1 cellular context compared by ENCODE assay signal in the genomic region with DNA sequence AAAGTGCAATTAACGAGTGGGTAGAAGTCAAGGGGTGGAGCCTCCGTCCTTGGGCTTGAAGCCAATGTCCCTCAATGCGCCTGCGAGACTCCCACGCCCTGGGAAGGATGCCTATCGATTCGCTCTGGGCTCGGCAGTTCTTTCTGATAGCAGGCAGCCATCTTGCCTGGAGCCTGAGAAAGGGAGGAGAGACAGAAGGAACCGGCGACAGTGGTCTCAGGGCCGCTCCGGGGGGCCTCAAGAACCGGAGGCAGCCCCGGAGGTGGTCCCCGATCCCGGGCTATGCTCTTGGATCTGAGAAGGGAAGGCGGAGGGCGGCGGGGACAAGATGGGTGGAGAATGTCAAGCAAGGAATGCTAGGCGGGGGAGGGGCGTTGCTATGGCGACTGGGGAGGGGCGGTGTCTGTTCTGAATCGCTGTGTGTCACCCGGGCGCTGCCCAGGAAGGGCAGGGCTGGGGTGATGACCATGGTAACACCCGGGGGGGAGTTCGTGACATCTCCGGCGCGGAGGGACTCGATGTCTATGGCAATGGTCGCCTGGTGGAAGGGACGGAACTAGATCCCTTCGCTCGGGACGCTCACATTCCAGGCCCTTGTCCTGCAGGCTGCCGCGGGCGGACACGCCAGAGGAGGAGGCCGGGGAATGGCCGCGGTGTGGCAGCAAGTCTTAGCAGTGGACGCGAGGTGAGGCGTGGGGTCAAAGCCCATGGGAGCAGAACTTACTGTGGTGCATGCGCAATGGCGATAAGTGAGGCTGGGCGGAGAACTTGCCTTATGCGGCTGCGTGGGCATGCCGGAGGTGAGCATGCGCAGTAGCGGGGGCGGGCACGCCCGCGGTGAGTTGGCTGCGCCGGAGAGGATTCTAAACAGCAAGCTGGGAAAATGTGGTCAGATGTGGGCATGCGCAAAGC.
TF ChIP-seq lines count a peak whose summit lies in the region.

Gene WDR13 (plus strand): TSS at position 140 of the 912 bp plus-strand sequence. CDS start 505 bp downstream, at position 645.

TF ChIP-seq in K562, 482 proteins besides CTCF, POLR2A, EP300 and RAD21 (continued from another document and continues in another):
- no peak for TF ChIP-seq BRF2 (IDR thresholded peaks at IDR 0.05; ENCODE audit: borderline replicate concordance, insufficient read depth, insufficient read length)
- peak; percentile 88 to 98 (median 96) for TF ChIP-seq YY1 (IDR thresholded peaks at IDR 0.05; ENCODE audit: borderline replicate concordance in 1 of 3, control insufficient read depth in 1 of 3, extremely low read depth in 1 of 3, insufficient read depth in 3 of 3, insufficient read length in 1 of 3, insufficient replicate concordance in 2 of 3, low read depth in 1 of 3, low read length in 2 of 3)
- TF ChIP-seq SRSF1 (IDR thresholded peaks at IDR 0.05; ENCODE audit: low read depth, low read length), result no peak
- TF ChIP-seq NBN (IDR thresholded peaks at IDR 0.05; ENCODE audit: low read depth), result no peak
- TF ChIP-seq, protein P1, sequence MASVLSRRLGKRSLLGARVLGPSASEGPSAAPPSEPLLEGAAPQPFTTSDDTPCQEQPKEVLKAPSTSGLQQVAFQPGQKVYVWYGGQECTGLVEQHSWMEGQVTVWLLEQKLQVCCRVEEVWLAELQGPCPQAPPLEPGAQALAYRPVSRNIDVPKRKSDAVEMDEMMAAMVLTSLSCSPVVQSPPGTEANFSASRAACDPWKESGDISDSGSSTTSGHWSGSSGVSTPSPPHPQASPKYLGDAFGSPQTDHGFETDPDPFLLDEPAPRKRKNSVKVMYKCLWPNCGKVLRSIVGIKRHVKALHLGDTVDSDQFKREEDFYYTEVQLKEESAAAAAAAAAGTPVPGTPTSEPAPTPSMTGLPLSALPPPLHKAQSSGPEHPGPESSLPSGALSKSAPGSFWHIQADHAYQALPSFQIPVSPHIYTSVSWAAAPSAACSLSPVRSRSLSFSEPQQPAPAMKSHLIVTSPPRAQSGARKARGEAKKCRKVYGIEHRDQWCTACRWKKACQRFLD (CRISPR knock-in tag; IDR thresholded peaks at IDR 0.05), result no peak
- TF ChIP-seq SMAD3 (CRISPR knock-in tag; conservative IDR thresholded peaks at IDR 0.05), result no peak
- TF ChIP-seq KDM4B (IDR thresholded peaks at IDR 0.05; ENCODE audit: borderline replicate concordance in 2 of 2, low read depth in 1 of 2), result no peak
- TF ChIP-seq, protein P2, sequence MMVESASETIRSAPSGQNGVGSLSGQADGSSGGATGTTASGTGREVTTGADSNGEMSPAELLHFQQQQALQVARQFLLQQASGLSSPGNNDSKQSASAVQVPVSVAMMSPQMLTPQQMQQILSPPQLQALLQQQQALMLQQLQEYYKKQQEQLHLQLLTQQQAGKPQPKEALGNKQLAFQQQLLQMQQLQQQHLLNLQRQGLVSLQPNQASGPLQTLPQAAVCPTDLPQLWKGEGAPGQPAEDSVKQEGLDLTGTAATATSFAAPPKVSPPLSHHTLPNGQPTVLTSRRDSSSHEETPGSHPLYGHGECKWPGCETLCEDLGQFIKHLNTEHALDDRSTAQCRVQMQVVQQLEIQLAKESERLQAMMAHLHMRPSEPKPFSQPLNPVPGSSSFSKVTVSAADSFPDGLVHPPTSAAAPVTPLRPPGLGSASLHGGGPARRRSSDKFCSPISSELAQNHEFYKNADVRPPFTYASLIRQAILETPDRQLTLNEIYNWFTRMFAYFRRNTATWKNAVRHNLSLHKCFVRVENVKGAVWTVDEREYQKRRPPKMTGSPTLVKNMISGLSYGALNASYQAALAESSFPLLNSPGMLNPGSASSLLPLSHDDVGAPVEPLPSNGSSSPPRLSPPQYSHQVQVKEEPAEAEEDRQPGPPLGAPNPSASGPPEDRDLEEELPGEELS (CRISPR knock-in tag; IDR thresholded peaks at IDR 0.05; ENCODE audit: borderline replicate concordance), result no peak
- TF ChIP-seq HDAC2 (IDR thresholded peaks at IDR 0.05), result no peak
- TF ChIP-seq TGIF2 (CRISPR knock-in tag; IDR thresholded peaks at IDR 0.05), result no peak
- no peak for TF ChIP-seq ETV5 (CRISPR knock-in tag; IDR thresholded peaks at IDR 0.05; ENCODE audit: low read depth)
- TF ChIP-seq HIVEP1 (CRISPR knock-in tag; IDR thresholded peaks at IDR 0.05), result no peak
- TF ChIP-seq PRPF4 (IDR thresholded peaks at IDR 0.05; ENCODE audit: insufficient read depth, low read depth, low read length, poor library complexity, severe bottlenecking), result no peak
- no peak for TF ChIP-seq GATAD2A (IDR thresholded peaks at IDR 0.05)
- peak; percentile 80; the same call in 1 of the 2 replicates for TF ChIP-seq NFRKB (IDR thresholded peaks at IDR 0.05; ENCODE audit: low read depth)
- TF ChIP-seq TEAD1 (CRISPR knock-in tag; IDR thresholded peaks at IDR 0.05), result peak in 1 of 2 experiments; percentile 88; a peak in 2 of 4 replicates
- no peak for TF ChIP-seq MECOM (CRISPR knock-in tag; IDR thresholded peaks at IDR 0.05)
- TF ChIP-seq RAD51 (IDR thresholded peaks at IDR 0.05; ENCODE audit: borderline replicate concordance, low read depth), result 0 out of 2 replicates have a peak, but pooled peaks have one; percentile 9
- no peak; the same call in 1 of the 2 replicates for TF ChIP-seq ZBED1 (IDR thresholded peaks at IDR 0.05)
- no peak for TF ChIP-seq ZNF140 (CRISPR knock-in tag; IDR thresholded peaks at IDR 0.05)
- TF ChIP-seq ZNF24 (IDR thresholded peaks at IDR 0.05), result no peak
- peak; percentile 81 for TF ChIP-seq SMAD1 (IDR thresholded peaks at IDR 0.05; ENCODE audit: low read depth, low read length, partially characterized antibody)
- TF ChIP-seq UBTF (IDR thresholded peaks at IDR 0.05; ENCODE audit: borderline replicate concordance in 1 of 2, low read depth in 2 of 2, low read length in 2 of 2), result no peak
- no peak for TF ChIP-seq ETV6 (IDR thresholded peaks at IDR 0.05; ENCODE audit: borderline replicate concordance in 1 of 2, low read depth in 2 of 2, low read length in 1 of 2)
- TF ChIP-seq ETV6 (CRISPR knock-in tag; IDR thresholded peaks at IDR 0.05; ENCODE audit: borderline replicate concordance), result no peak
- TF ChIP-seq CBX5 (IDR thresholded peaks at IDR 0.05; ENCODE audit: borderline replicate concordance, low read depth), result no peak
- TF ChIP-seq, protein P3, sequence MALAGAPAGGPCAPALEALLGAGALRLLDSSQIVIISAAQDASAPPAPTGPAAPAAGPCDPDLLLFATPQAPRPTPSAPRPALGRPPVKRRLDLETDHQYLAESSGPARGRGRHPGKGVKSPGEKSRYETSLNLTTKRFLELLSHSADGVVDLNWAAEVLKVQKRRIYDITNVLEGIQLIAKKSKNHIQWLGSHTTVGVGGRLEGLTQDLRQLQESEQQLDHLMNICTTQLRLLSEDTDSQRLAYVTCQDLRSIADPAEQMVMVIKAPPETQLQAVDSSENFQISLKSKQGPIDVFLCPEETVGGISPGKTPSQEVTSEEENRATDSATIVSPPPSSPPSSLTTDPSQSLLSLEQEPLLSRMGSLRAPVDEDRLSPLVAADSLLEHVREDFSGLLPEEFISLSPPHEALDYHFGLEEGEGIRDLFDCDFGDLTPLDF (CRISPR knock-in tag; IDR thresholded peaks at IDR 0.05), result no peak
- TF ChIP-seq CBFA2T3 (IDR thresholded peaks at IDR 0.05), result no peak
- TF ChIP-seq ETV1 (tag; conservative IDR thresholded peaks at IDR 0.05; ENCODE audit: low read depth), result no peak
- TF ChIP-seq ZNF592 (IDR thresholded peaks at IDR 0.05), result no peak
- 0 out of 2 replicates have a peak, but pooled peaks have one; percentile 36 for TF ChIP-seq ZNF766 (CRISPR knock-in tag; conservative IDR thresholded peaks at IDR 0.05)
- peak; percentile 82 for TF ChIP-seq XRCC5 (IDR thresholded peaks at IDR 0.05; ENCODE audit: low read depth, low read length)
- no peak for TF ChIP-seq HDGF (IDR thresholded peaks at IDR 0.05)
- TF ChIP-seq ZNF274 (IDR thresholded peaks at IDR 0.05; ENCODE audit: borderline replicate concordance, low read depth, low read length), result no peak
- TF ChIP-seq LARP7 (IDR thresholded peaks at IDR 0.05), result no peak
- TF ChIP-seq NFE2L1 (tag; IDR thresholded peaks at IDR 0.05; ENCODE audit: borderline replicate concordance, low read depth), result no peak
- TF ChIP-seq BRD9 (IDR thresholded peaks at IDR 0.05; ENCODE audit: low read depth, partially characterized antibody), result no peak
- TF ChIP-seq NUFIP1 (IDR thresholded peaks at IDR 0.05; ENCODE audit: partially characterized antibody), result no peak
- TF ChIP-seq EHMT2 (IDR thresholded peaks at IDR 0.05), result no peak
- TF ChIP-seq NFYB (IDR thresholded peaks at IDR 0.05; ENCODE audit: extremely low read depth, insufficient read length), result no peak
- no peak for TF ChIP-seq IFI16 (CRISPR knock-in tag; IDR thresholded peaks at IDR 0.05)
- TF ChIP-seq ZNF253 (CRISPR knock-in tag; conservative IDR thresholded peaks at IDR 0.05), result no peak
- peak; percentile 45 for TF ChIP-seq SAP30 (IDR thresholded peaks at IDR 0.05; ENCODE audit: borderline replicate concordance, insufficient read depth, low read depth, low read length, poor library complexity, severe bottlenecking)
- no peak for TF ChIP-seq MYBL2 (IDR thresholded peaks at IDR 0.05; ENCODE audit: low read depth)
- no peak for TF ChIP-seq MYBL2 (CRISPR knock-in tag; IDR thresholded peaks at IDR 0.05; ENCODE audit: borderline replicate concordance)
- no peak for TF ChIP-seq HES1 (IDR thresholded peaks at IDR 0.05; ENCODE audit: low read depth)
- TF ChIP-seq ILK (tag; IDR thresholded peaks at IDR 0.05; ENCODE audit: borderline replicate concordance, low read depth), result no peak
- TF ChIP-seq TBP (optimal IDR thresholded peaks at IDR 0.05; ENCODE audit: low read depth, low read length), result peak; percentile 42
- TF ChIP-seq ELF1 (tag; IDR thresholded peaks at IDR 0.05), result no peak
- TF ChIP-seq SPI1 (IDR thresholded peaks at IDR 0.05; ENCODE audit: borderline replicate concordance, low read depth, low read length), result no peak
- TF ChIP-seq PHF20 (IDR thresholded peaks at IDR 0.05; ENCODE audit: partially characterized antibody), result peak; percentile 66
- TF ChIP-seq ZNF644 (tag; IDR thresholded peaks at IDR 0.05; ENCODE audit: low read depth), result no peak
- no peak for TF ChIP-seq HSF4 (CRISPR knock-in tag; IDR thresholded peaks at IDR 0.05; ENCODE audit: borderline replicate concordance)
- no peak for TF ChIP-seq MTA3 (IDR thresholded peaks at IDR 0.05; ENCODE audit: borderline replicate concordance)
